1 cellular context compared by ENCODE assay signal in the genomic region with DNA sequence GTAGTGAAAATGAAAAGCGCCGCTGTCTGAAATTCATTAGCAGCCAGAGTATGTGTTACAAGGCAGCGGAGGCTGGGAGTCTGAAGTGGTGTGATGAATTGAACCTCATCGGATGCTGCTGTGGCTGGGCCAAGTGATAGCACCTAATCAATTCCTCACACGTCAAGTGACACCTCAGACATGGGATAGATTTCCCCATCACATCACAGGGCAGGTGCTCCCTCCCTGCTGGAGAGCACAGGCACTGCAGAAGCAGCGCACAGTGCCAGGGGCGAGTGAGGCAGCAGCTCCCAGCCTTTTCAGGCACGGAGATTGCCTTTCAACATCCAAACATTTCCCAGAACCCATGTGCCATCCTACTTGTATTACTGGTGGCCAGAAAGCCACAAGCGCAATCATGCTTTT.
TF ChIP-seq lines count a peak whose summit lies in the region.

No MANE protein-coding gene starts in this region.

TF ChIP-seq in HEK293, 187 proteins besides CTCF, POLR2A, EP300 and RAD21 (continued from another document):
- TF ChIP-seq ZNF350 (tag by site-specific recombination; IDR thresholded peaks at IDR 0.05) (no peak), ZNF830 (tag by site-specific recombination; IDR thresholded peaks at IDR 0.05; ENCODE audit: low read depth) (no peak), ZNF473 (tag by site-specific recombination; IDR thresholded peaks at IDR 0.05) (no peak)
